Comparison of ENCODE assay signal across 8 cellular contexts in the genomic region with DNA sequence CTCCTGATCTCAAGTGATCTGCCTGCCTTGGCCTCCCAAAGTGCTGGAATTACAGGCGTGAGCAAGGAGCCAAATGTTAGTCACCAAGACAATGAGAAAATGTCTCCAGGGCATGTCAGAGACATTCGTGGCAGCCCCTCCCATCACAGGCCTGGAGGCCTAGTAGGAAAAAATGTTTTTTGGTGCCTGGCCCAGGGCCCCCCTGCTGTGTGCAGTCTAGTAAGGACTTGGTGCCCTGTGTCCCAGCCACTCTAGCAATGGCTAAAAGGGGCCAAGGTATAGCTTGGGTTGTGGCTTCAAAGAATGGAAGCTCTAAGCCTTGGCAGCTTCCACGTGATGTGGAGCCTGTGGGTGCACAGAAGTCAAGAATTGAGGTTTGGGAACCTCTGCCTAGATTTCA. TPM values are rescaled to one million over a fixed set of nuclear protein-coding genes. Genes with fewer than 3 reads are reported as not detected.
"Had no signal": no experiment of that assay in that cellular context is flagged by ENCODE, and none has a peak within 500 bp of the region (broad histone marks: within the 10 kb centered on the region; RNA-seq: fewer than 3 reads in every experiment).

No MANE protein-coding gene starts in this region.

- ATAC-seq: GM23338, HCT116, HepG2 had no signal

- H3K27ac ChIP-seq: HL-60 had no signal

- H2AFZ ChIP-seq: GM23338 had no signal

- FAIRE-seq: HepG2 had no signal

- H3K4me3 ChIP-seq: GM23338, HAP-1 had no signal

- DNase-seq: H7, KG1 had no signal

- H3K4me1 ChIP-seq: HAP-1 had no signal

- H3K4me2 ChIP-seq: GM23338 had no signal

- H3K36me3 ChIP-seq: HAP-1 had no signal

RNA-seq across cellular contexts. Expression of gene HSBP1L1, which starts 36.4 kb away (rescaled TPM):
- total RNA-seq: HT1080 had no signal
